ENCODE assay signal across 1 cellular context in the genomic region with DNA sequence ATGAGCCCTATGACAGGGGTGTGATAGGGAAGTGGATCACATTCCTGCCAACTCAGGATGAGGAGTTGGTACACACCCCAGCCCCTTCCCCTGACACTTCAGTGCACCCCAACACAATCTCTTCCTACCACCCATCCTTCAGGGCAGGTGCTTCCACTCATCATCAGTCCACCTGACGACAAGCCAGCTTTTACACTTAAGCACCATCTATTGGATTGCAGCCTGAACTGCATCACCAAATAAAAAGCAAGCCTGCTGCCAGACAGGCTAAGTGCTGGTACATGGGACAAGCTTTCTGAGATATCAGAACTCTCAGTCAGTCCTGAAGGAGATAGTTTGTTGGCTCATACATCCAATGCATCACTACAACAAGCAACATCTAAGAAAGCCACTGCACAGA.
TF ChIP-seq lines count a peak whose summit lies in the region.

No MANE protein-coding gene starts in this region.

TF ChIP-seq in SK-N-SH treated with all-trans-retinoic acid at 6 μM for 48 hours, 23 proteins besides CTCF, POLR2A, EP300 and RAD21 (continued from another document):
- TF ChIP-seq POU6F1 (CRISPR knock-in tag; IDR thresholded peaks at IDR 0.05; ENCODE audit: borderline replicate concordance, low read depth) (no peak), ZNF565 (CRISPR knock-in tag; conservative IDR thresholded peaks at IDR 0.05; ENCODE audit: low read depth) (no peak)
TF ChIP-seq in SK-N-SH treated with all-trans-retinoic acid at 6 μM for 48 hours: peak in this region for 0.
